Comparison of ENCODE assay signal across 8 cellular contexts in genomic region chr12:121806556-121807308, GRCh38. TPM values are rescaled to one million over a fixed set of nuclear protein-coding genes. Genes with fewer than 3 reads are reported as not detected.
A peak's percentile ranks its signal among the peaks of the same experiment; 100 is the strongest.
DNase-seq lines count a peak whose midpoint lies in the region; ATAC-seq and TF ChIP-seq lines count a peak whose summit lies in the region.

No MANE protein-coding gene starts in this region.

- H3K9me3 ChIP-seq in CD4-positive, alpha-beta memory T cell (ENCODE audit: control insufficient read depth in 1 of 2, low read length in 2 of 2): no peaks in the 10 kb centered on the region
- no peaks in the 10 kb centered on the region for H3K9me3 ChIP-seq in Loucy (ENCODE audit: insufficient read depth, low read depth, low read length)
- no peaks in the 10 kb centered on the region for H3K9me3 ChIP-seq in muscle layer of colon (ENCODE audit: low read length)

- H3K27ac Mint-ChIP-seq in CD4-positive, alpha-beta memory T cell: peak overlapping the region; percentile 91 to 98 (median 97)

- peaks cover 0 to 2% (median 0%) of the 10 kb centered on the region in 8 donors for H3K9me3 Mint-ChIP-seq in CD4-positive, alpha-beta memory T cell

- H3K4me2 ChIP-seq in Loucy (ENCODE audit: low read depth, low read length, poor library complexity, severe bottlenecking): peak overlapping the region; percentile 75

- H4K20me1 ChIP-seq in Loucy (ENCODE audit: insufficient read depth, low read length, poor library complexity, severe bottlenecking): peaks cover 41% of the 10 kb centered on the region

- H3K27me3 Mint-ChIP-seq in CD4-positive, alpha-beta memory T cell: no peaks in the 10 kb centered on the region

- peaks cover 6% of the 10 kb centered on the region; the same call in 1 of the 2 replicates for H3F3A ChIP-seq in Loucy (ENCODE audit: low read depth)

- no peak for TF ChIP-seq CTCF in Loucy (conservative IDR thresholded peaks at IDR 0.05; ENCODE audit: low read length)

- H3K36me3 ChIP-seq in CD4-positive, alpha-beta memory T cell (ENCODE audit: insufficient read depth, low read length): peaks cover 32% of the 10 kb centered on the region
- H3K36me3 ChIP-seq in Loucy (ENCODE audit: insufficient read depth, low read length) (peaks cover 17% of the 10 kb centered on the region; the same call in 1 of the 2 replicates), muscle layer of colon (ENCODE audit: insufficient read depth, low read length) (peaks cover 28% of the 10 kb centered on the region)

- H3K27ac ChIP-seq in CD4-positive, alpha-beta memory T cell (ENCODE audit: low read depth, low read length): peak overlapping the region; percentile 63
- H3K27ac ChIP-seq in muscle layer of colon (ENCODE audit: low read depth, low read length): peak overlapping the region; percentile 52

- POLR2A ChIA-PET in CD4-positive, alpha-beta memory T cell (lab: Charles Lee; ENCODE audit: partially characterized antibody): interaction anchor here (0.6 to 44.6 kb wide), 9 partner anchors 1 to 270 kb away, joined by 3 to 2727 read pairs (median 7); partner anchors contain the start of genes ORAI1, PSMD9, RHOF and SETD1B

- peaks cover 85% of the 10 kb centered on the region for H3K79me2 ChIP-seq in Loucy (ENCODE audit: insufficient read depth, low read length)

- peaks cover 50% of the 10 kb centered on the region for H3K4me1 ChIP-seq in CD4-positive, alpha-beta memory T cell (ENCODE audit: insufficient read depth, low read length)
- H3K4me1 ChIP-seq in Loucy (ENCODE audit: insufficient read depth, low read length, poor library complexity, severe bottlenecking) (peaks cover 37% of the 10 kb centered on the region), muscle layer of colon (ENCODE audit: insufficient read depth, low read length) (peaks cover 34% of the 10 kb centered on the region)

- intact Hi-C loops in CD4-positive, alpha-beta memory T cell (cut with micrococcal nuclease): no loop called here

- peaks cover 21 to 58% of the 10 kb centered on the region in 2 donors for H3K36me3 Mint-ChIP-seq in CD4-positive, alpha-beta memory T cell

- H3K27me3 ChIP-seq in CD4-positive, alpha-beta memory T cell (ENCODE audit: insufficient read depth, low read length): no peaks in the 10 kb centered on the region
- no peaks in the 10 kb centered on the region for H3K27me3 ChIP-seq in Loucy (ENCODE audit: insufficient read depth, low read length, poor library complexity, severe bottlenecking)
- H3K27me3 ChIP-seq in muscle layer of colon (ENCODE audit: control insufficient read depth in 1 of 2, insufficient read depth in 2 of 2, low read length in 2 of 2): no peaks in the 10 kb centered on the region

- peaks cover 20 to 68% (median 42%) of the 10 kb centered on the region in 4 donors for H3K4me1 Mint-ChIP-seq in CD4-positive, alpha-beta memory T cell

- no peaks in the 10 kb centered on the region for H3K9me2 ChIP-seq in Loucy (replicated peaks; ENCODE audit: low read depth, low read length)

- no peak overlapping the region for H2AFZ ChIP-seq in Loucy (ENCODE audit: low read length)

- CTCF ChIA-PET in CD4-positive, alpha-beta memory T cell (lab: Charles Lee; ENCODE audit: partially characterized antibody): interaction anchor here (0.7 to 16.7 kb wide), 2 partner anchors 10 to 32 kb away, joined by 4 to 918 read pairs; partner anchors contain the start of gene RHOF

- peak overlapping the region; percentile 74 to 89 for H3K4me3 ChIP-seq in CD4-positive, alpha-beta memory T cell (ENCODE audit: low read length in 2 of 2)
- peak overlapping the region; percentile 79 for H3K4me3 ChIP-seq in Loucy (ENCODE audit: low read length, poor library complexity, severe bottlenecking)
- peak overlapping the region; percentile 30 to 76 for H3K4me3 ChIP-seq in muscle layer of colon (ENCODE audit: low read depth in 1 of 2, low read length in 2 of 2)

- H3K4me3 Mint-ChIP-seq in CD4-positive, alpha-beta memory T cell: peak overlapping the region; percentile 98 to 100 (median 99)

- no peak for DNase-seq in CD4-positive, alpha-beta memory T cell
- DNase-seq in cerebellum (ENCODE audit: low spot score) (peak; percentile 71), SHP77 (lab: John Stamatoyannopoulos, UW) (no peak), DMS53 treated with DMSO at 0.1 percent for 48 hours (lab: John Stamatoyannopoulos, UW; ENCODE audit: unreplicated experiment) (no peak), globus pallidus (ENCODE audit: low spot score) (no peak)

- peak overlapping the region; percentile 79 for H3K9ac ChIP-seq in Loucy (ENCODE audit: low read depth, low read length, poor library complexity, severe bottlenecking)
- peak overlapping the region; percentile 53 for H3K9ac ChIP-seq in muscle layer of colon (ENCODE audit: low read length)

- ATAC-seq in esophagus mucosa: no peak

RNA-seq across cellular contexts. Expression of gene SETD1B, which starts 2.9 kb away (rescaled TPM):
- 10 to 100 TPM; 67.1 to 69.3 TPM for total RNA-seq in CD4-positive, alpha-beta memory T cell
- 1 to 10 TPM in 1 of 2 donors, under 1 TPM in 1; 0.13 to 3.3 TPM for polyA plus RNA-seq in CD4-positive, alpha-beta memory T cell
- total RNA-seq in cerebellum (3.8 TPM), esophagus mucosa (16.3 TPM)

RNA-seq across cellular contexts. Expression of gene RHOF, which starts 13.2 kb away (rescaled TPM):
- 100 to 1,000 TPM; 137 to 138 TPM for total RNA-seq in CD4-positive, alpha-beta memory T cell
- polyA plus RNA-seq in CD4-positive, alpha-beta memory T cell: 100 to 1,000 TPM in 1 of 2 donors, 10 to 100 TPM in 1; 72.6 to 106 TPM
- total RNA-seq in cerebellum (16.5 TPM), esophagus mucosa (5.9 TPM)

RNA-seq across cellular contexts. Expression of gene HPD, which starts 51.9 kb away (rescaled TPM):
- total RNA-seq in CD4-positive, alpha-beta memory T cell: not detected
- not detected for polyA plus RNA-seq in CD4-positive, alpha-beta memory T cell
- total RNA-seq in cerebellum: not detected
- total RNA-seq in esophagus mucosa: 0.28 TPM
